In the genomic region with DNA sequence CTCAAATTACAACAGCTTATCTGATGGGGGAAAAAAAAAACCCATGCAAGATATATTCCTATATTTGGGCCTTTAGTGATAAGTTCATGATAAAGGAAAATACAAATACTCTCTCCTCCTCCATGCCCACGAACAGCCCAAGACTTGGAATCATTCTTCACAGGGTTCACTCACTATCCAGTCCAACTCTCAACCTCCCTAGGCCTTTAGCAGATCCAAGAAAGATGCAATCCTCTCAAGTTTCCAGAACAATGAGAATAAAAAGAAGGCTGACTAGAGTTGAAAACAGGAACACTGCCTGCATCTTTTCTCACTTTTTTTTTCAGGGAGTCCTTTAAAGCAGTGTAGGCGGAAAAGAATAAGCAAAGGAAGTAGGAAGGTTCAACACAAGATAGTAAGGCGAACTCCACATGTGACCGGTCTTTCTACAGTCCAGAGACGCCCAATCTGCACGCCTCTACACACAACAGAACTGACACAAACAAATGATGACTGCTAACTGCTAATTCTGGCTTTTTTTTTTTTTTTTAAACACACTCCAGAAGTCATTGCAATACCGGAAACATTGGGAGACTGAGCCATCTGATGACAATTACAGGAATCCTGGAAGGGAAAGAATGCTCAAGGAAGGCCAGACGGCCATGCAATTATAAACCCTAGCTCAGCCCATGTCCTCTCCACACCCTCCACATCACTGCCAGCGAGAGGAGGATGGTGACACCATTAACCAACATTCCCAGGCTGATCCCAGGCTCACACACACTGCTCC, we compare ENCODE assay signal across 14 cellular contexts.
A peak's percentile ranks its signal among the peaks of the same experiment; 100 is the strongest.
DNase-seq lines count a peak whose midpoint lies in the region; ATAC-seq, FAIRE-seq and TF ChIP-seq lines count a peak whose summit lies in the region.
"Had no signal": no experiment of that assay in that cellular context is flagged by ENCODE, and none has a peak within 500 bp of the region (broad histone marks: within the 10 kb centered on the region; RNA-seq: fewer than 3 reads in every experiment).

No MANE protein-coding gene starts in this region.

- BruUV-seq in endothelial cell of umbilical vein (replicated peaks; lab: Mats Ljungman, UMichigan): no TSS peak

- no peaks in the 10 kb centered on the region for H3K79me2 ChIP-seq in endothelial cell of umbilical vein (ENCODE audit: control insufficient read depth, insufficient read depth, low read length)

- DNase-seq in HS-27A (ENCODE audit: low read depth) (peak; percentile 45), endothelial cell of umbilical vein (ENCODE audit: low read depth, low spot score) (peak; percentile 45), mesothelial cell of epicardium (ENCODE audit: low spot score in 2 of 2, unreplicated experiment in 2 of 2) (no peak), transverse colon (peak; percentile 15), testis (no peak)
- no peak for DNase-seq in activated CD4-positive, CD25-positive, alpha-beta regulatory T cell treated with anti-CD3 and anti-CD28 coated beads, Interleukin-2, amount 50 U/mL, for 72 hours
- no peak for DNase-seq in stimulated activated CD4-positive, alpha-beta T cell treated with anti-CD3 and anti-CD28 coated beads, Interleukin-15, amount 100 ng/mL, for 24 hours
- DNase-seq: activated CD4-positive, alpha-beta memory T cell treated with anti-CD3 and anti-CD28 coated beads, Interleukin-2, amount 10 ng/mL, durations not matched to agents 7 days and 5 days; H7; NCI-H526 treated with DMSO at 0.1 percent for 48 hours; SJCRH30 had no signal

- no peak overlapping the region for H3K4me3 ChIP-seq in endothelial cell of umbilical vein (replicated peaks in 1 of 3; ENCODE audit: insufficient read depth in 1 of 3, low read depth in 1 of 3, low read length in 3 of 3)
- H3K4me3 ChIP-seq in transverse colon: no peak overlapping the region
- H3K4me3 ChIP-seq in testis: no peak overlapping the region
- H3K4me3 ChIP-seq: adrenal gland, SJCRH30 had no signal

- H3K27me3 ChIP-seq in endothelial cell of umbilical vein (ENCODE audit: control insufficient read depth in 2 of 2, insufficient read depth in 2 of 2, low read length in 2 of 2) (no peaks in the 10 kb centered on the region), transverse colon (no peaks in the 10 kb centered on the region), testis (no peaks in the 10 kb centered on the region)
- H3K27me3 ChIP-seq: adrenal gland, SJCRH30 had no signal

- H3K27me3 Mint-ChIP-seq in mesothelial cell of epicardium (ENCODE audit: low read depth): no peaks in the 10 kb centered on the region
- H3K27me3 Mint-ChIP-seq: activated CD4-positive, alpha-beta memory T cell treated with anti-CD3 and anti-CD28 coated beads, Interleukin-2, amount 10 ng/mL, durations not matched to agents 7 days and 5 days; stimulated activated memory B cell treated with anti-CD40 and anti-IgM and Interleukin-4, amounts not matched to agents 10 μg/mL and 1 μg/mL and 100 μg/mL, for 72 hours had no signal

- dilution Hi-C loops in endothelial cell of umbilical vein (cut with MboI; ENCODE audit: extremely low pct_ligation_motif_present, low sequenced_read_pairs): no loop called here

- H3K9me3 ChIP-seq in endothelial cell of umbilical vein (replicated peaks; ENCODE audit: control insufficient read depth, insufficient read depth, low read length) (no peaks in the 10 kb centered on the region), transverse colon (no peaks in the 10 kb centered on the region), testis (no peaks in the 10 kb centered on the region)
- H3K9me3 ChIP-seq: adrenal gland, SJCRH30 had no signal

- H3K36me3 ChIP-seq in endothelial cell of umbilical vein (ENCODE audit: control insufficient read depth in 2 of 2, extremely low read depth in 1 of 2, insufficient read depth in 2 of 2, low read length in 2 of 2) (no peaks in the 10 kb centered on the region), transverse colon (no peaks in the 10 kb centered on the region), testis (ENCODE audit: low read depth, missing control alignments) (no peaks in the 10 kb centered on the region)
- H3K36me3 ChIP-seq: adrenal gland had no signal

- H3K27ac ChIP-seq in endothelial cell of umbilical vein (ENCODE audit: insufficient read depth, low read depth, low read length) (no peak overlapping the region), transverse colon (peak overlapping the region; percentile 33 to 55 (median 51)), testis (no peak overlapping the region)
- H3K27ac ChIP-seq: SJCRH30 had no signal

- no peak for ATAC-seq in GM19467 (IDR thresholded peaks at IDR 0.05; ENCODE audit: unreplicated experiment)
- ATAC-seq: stimulated activated memory B cell treated with anti-CD40 and anti-IgM and Interleukin-4, amounts not matched to agents 10 μg/mL and 1 μg/mL and 100 μg/mL, for 72 hours had no signal

- H3K9me3 Mint-ChIP-seq in mesothelial cell of epicardium: no peaks in the 10 kb centered on the region

- no peak for TF ChIP-seq POLR2A in endothelial cell of umbilical vein (IDR thresholded peaks at IDR 0.05; ENCODE audit: low read depth, low read length)
- no peak for TF ChIP-seq POLR2A in transverse colon (IDR thresholded peaks at IDR 0.05)
- TF ChIP-seq POLR2A in testis (IDR thresholded peaks at IDR 0.05): no peak

- peaks cover 23% of the 10 kb centered on the region for H3K4me1 Mint-ChIP-seq in mesothelial cell of epicardium
- H3K4me1 Mint-ChIP-seq: activated CD4-positive, alpha-beta memory T cell treated with anti-CD3 and anti-CD28 coated beads, Interleukin-2, amount 10 ng/mL, durations not matched to agents 7 days and 5 days; stimulated activated memory B cell treated with anti-CD40 and anti-IgM and Interleukin-4, amounts not matched to agents 10 μg/mL and 1 μg/mL and 100 μg/mL, for 72 hours had no signal

- no peaks in the 10 kb centered on the region for H3K36me3 Mint-ChIP-seq in mesothelial cell of epicardium
- H3K36me3 Mint-ChIP-seq: stimulated activated memory B cell treated with anti-CD40 and anti-IgM and Interleukin-4, amounts not matched to agents 10 μg/mL and 1 μg/mL and 100 μg/mL, for 72 hours had no signal

- H3K4me2 ChIP-seq in endothelial cell of umbilical vein (ENCODE audit: insufficient read depth, low read length): no peak overlapping the region

- WGBS in transverse colon (ENCODE audit: low coverage in 1 of 2), 2 donors: 51 to 58% methylated on average over 8 to 9 of the region's 9 CpGs
- WGBS in testis, 2 donors: 64 to 69% methylated on average over 9 of the region's 9 CpGs

- FAIRE-seq in endothelial cell of umbilical vein (lab: Jason Lieb, UNC): peak; percentile 89

- intact Hi-C loops in endothelial cell of umbilical vein (cut with micrococcal nuclease) (no loop called here), transverse colon (cut with DNase I; ENCODE audit: low total_unique reads) (no loop called here), testis (cut with DNase I; ENCODE audit: low total_unique reads) (no loop called here)

- no peak for TF ChIP-seq EP300 in transverse colon (IDR thresholded peaks at IDR 0.05; ENCODE audit: low read depth)

- peak overlapping the region; percentile 69 for H3K27ac Mint-ChIP-seq in mesothelial cell of epicardium
- H3K27ac Mint-ChIP-seq: activated CD4-positive, alpha-beta memory T cell treated with anti-CD3 and anti-CD28 coated beads, Interleukin-2, amount 10 ng/mL, durations not matched to agents 7 days and 5 days; stimulated activated memory B cell treated with anti-CD40 and anti-IgM and Interleukin-4, amounts not matched to agents 10 μg/mL and 1 μg/mL and 100 μg/mL, for 72 hours had no signal

- TF ChIP-seq CTCF in endothelial cell of umbilical vein (IDR thresholded peaks at IDR 0.05; ENCODE audit: extremely low read depth in 1 of 2, insufficient read depth in 1 of 2, low read depth in 1 of 2, low read length in 2 of 2): no peak
- no peak for TF ChIP-seq CTCF in mesothelial cell of epicardium (IDR thresholded peaks at IDR 0.05; ENCODE audit: unreplicated experiment)
- no peak for TF ChIP-seq CTCF in transverse colon (IDR thresholded peaks at IDR 0.05)
- no peak for TF ChIP-seq CTCF in testis (IDR thresholded peaks at IDR 0.05)

- POLR2A ChIA-PET in endothelial cell of umbilical vein (lab: Charles Lee): interaction anchor here (0.6 kb wide), 1 partner anchor 264 kb away, joined by 4 read pairs; no protein-coding TSS in a partner anchor

- H3K4me1 ChIP-seq in endothelial cell of umbilical vein (ENCODE audit: control insufficient read depth, extremely low read depth, insufficient read depth, low read length): peaks cover 8% of the 10 kb centered on the region
- peaks cover 0 to 11% (median 2%) of the 10 kb centered on the region in 4 donors for H3K4me1 ChIP-seq in transverse colon
- H3K4me1 ChIP-seq in testis: peaks cover 3% of the 10 kb centered on the region
- H3K4me1 ChIP-seq: adrenal gland, SJCRH30 had no signal

- H4K20me1 ChIP-seq in endothelial cell of umbilical vein (replicated peaks; ENCODE audit: control insufficient read depth, extremely low read depth, insufficient read depth, low read length): no peaks in the 10 kb centered on the region

- CTCF ChIA-PET in endothelial cell of umbilical vein (lab: Charles Lee): interaction anchor here (0.6 kb wide), 1 partner anchor 41 kb away, joined by 3 read pairs; no protein-coding TSS in a partner anchor

- no peaks in the 10 kb centered on the region for H3K9me1 ChIP-seq in endothelial cell of umbilical vein (replicated peaks; ENCODE audit: control insufficient read depth, extremely low read depth, insufficient read depth, low read length)

- no peak overlapping the region for H3K4me3 Mint-ChIP-seq in mesothelial cell of epicardium
- H3K4me3 Mint-ChIP-seq: activated CD4-positive, alpha-beta memory T cell treated with anti-CD3 and anti-CD28 coated beads, Interleukin-2, amount 10 ng/mL, durations not matched to agents 7 days and 5 days; stimulated activated memory B cell treated with anti-CD40 and anti-IgM and Interleukin-4, amounts not matched to agents 10 μg/mL and 1 μg/mL and 100 μg/mL, for 72 hours had no signal

- in situ Hi-C loops in transverse colon (cut with MboI; ENCODE audit: low pct_ligation_motif_present in 1 of 4, low pct_unique_long_range_greater_than_20kb in 1 of 4, low sequenced_read_pairs in 3 of 4): no loop called here

- H2AFZ ChIP-seq in endothelial cell of umbilical vein (ENCODE audit: low read depth, low read length): peak overlapping the region; percentile 25

- H3K9ac ChIP-seq in endothelial cell of umbilical vein (replicated peaks; ENCODE audit: extremely low read depth, insufficient read depth, low read length): no peak overlapping the region

TF ChIP-seq in endothelial cell of umbilical vein, 7 proteins besides CTCF, POLR2A, EP300 and RAD21:
- TF ChIP-seq GATA2 (IDR thresholded peaks at IDR 0.05; ENCODE audit: insufficient read depth, insufficient read length, low read depth, low read length) (no peak), FOS (IDR thresholded peaks at IDR 0.05; ENCODE audit: borderline replicate concordance, insufficient read depth, low read length) (peak; percentile 31), POLR2AphosphoS5 (IDR thresholded peaks at IDR 0.05; ENCODE audit: insufficient read depth, low read depth, low read length) (no peak)

Comparison
In these comparisons a context has a peak if more than half of its experiments do, and no peak if none do; other contexts are left out.
1. DNase-seq: peak in HS-27A (single experiment), endothelial cell of umbilical vein (single experiment) and transverse colon (single experiment); none in mesothelial cell of epicardium (0 of 2), activated CD4-positive, CD25-positive, alpha-beta regulatory T cell treated with anti-CD3 and anti-CD28 coated beads, Interleukin-2, amount 50 U/mL, for 72 hours (single experiment), testis (single experiment) and stimulated activated CD4-positive, alpha-beta T cell treated with anti-CD3 and anti-CD28 coated beads, Interleukin-15, amount 100 ng/mL, for 24 hours (single experiment).
2. H3K27ac ChIP-seq: peak in transverse colon (4 of 4); none in endothelial cell of umbilical vein (single experiment) and testis (0 of 2).